In genomic region chr14:24273422-24273998, GRCh38 we compare ENCODE assay signal across 1 cellular context.
TF ChIP-seq lines count a peak whose summit lies in the region.

No MANE protein-coding gene starts in this region.

TF ChIP-seq in GM12878, 131 proteins besides CTCF, POLR2A, EP300 and RAD21:
- TF ChIP-seq ASH2L (IDR thresholded peaks at IDR 0.05; ENCODE audit: borderline replicate concordance, low read depth), result no peak
- 0 out of 2 replicates have a peak, but pooled peaks have one; percentile 50 for TF ChIP-seq SMARCA5 (IDR thresholded peaks at IDR 0.05)
TF ChIP-seq in GM12878: peak in this region for 1.
